In the genomic region with DNA sequence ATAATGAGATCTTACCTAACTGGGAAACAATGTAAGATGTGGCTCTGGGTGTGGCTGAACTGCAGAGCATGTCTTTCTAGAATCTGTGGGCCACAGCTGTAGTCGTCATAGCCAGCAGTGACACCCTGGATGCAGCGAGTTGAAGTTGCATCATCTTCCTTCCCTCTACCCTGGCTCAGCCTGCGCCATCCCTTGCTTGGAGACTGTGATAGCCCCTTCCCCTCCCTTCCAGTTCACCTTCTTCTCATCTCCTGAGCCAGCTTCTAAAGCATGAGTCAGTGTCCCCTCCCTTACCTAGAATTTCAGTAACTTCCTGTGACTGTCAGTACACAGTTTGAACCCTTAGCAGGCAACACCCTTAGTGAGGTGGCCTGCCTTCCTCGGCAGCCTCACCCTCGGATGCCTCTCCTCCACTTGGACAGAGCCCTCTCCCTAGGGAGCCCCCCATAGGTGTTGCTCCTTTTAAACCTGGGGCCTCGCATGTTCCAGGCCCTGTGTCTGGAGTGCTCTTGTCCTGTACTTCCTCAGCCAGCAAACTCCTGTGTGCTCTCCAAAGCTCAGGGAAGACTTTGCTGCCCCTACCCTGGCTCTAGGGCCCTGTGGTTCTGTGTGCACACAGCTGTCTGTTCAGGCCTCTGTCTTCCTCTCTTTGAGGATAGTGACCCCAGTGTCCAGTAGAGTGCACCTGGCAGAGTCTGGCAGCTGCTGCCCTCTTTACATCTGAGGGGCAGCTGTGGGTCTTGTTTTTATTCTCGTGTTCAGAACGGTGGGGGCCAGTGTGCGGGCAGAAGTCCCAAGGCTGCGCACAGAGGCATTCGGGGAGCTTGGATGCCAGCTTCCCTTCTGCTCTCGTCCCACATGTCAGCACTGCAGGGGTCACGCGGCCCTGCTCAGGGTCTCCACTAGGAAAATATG, we compare ENCODE assay signal across 8 cellular contexts. TPM values are rescaled to one million over a fixed set of nuclear protein-coding genes. Genes with fewer than 3 reads are reported as not detected.
DNase-seq lines count a peak whose midpoint lies in the region; ATAC-seq and TF ChIP-seq lines count a peak whose summit lies in the region.
"Had no signal": no experiment of that assay in that cellular context is flagged by ENCODE, and none has a peak within 500 bp of the region (broad histone marks: within the 10 kb centered on the region; RNA-seq: fewer than 3 reads in every experiment).

No MANE protein-coding gene starts in this region.

- no peak overlapping the region for H3K9ac ChIP-seq in DND-41 (ENCODE audit: low read depth, low read length)

- no peak for TF ChIP-seq POLR2A in NB4 (IDR thresholded peaks at IDR 0.05; ENCODE audit: extremely low read depth, insufficient read length)

- TF ChIP-seq CTCF in DND-41 (IDR thresholded peaks at IDR 0.05; ENCODE audit: borderline replicate concordance, extremely low read depth, low read length, poor library complexity, severe bottlenecking) (no peak), NB4 (IDR thresholded peaks at IDR 0.05; ENCODE audit: low read depth, low read length) (no peak), neutrophil (IDR thresholded peaks at IDR 0.05) (no peak), foreskin fibroblast (IDR thresholded peaks at IDR 0.05; ENCODE audit: low read depth, low read length) (no peak)

- H3K4me3 ChIP-seq in DND-41 (ENCODE audit: low read depth in 1 of 2, low read length in 2 of 2) = no peak overlapping the region
- H3K4me3 ChIP-seq in NB4 (ENCODE audit: low read depth, low read length) = no peak overlapping the region
- H3K4me3 ChIP-seq in neutrophil (ENCODE audit: low read depth in 1 of 2, low read length in 1 of 2) = peak overlapping the region in 1 of 2 experiments; percentile 20
- no peak overlapping the region for H3K4me3 ChIP-seq in foreskin fibroblast (ENCODE audit: low read depth in 1 of 2, low read length in 2 of 2)
- H3K4me3 ChIP-seq: ovary had no signal

- H4K20me1 ChIP-seq in DND-41 (ENCODE audit: insufficient read depth, low read length) = peaks cover 6% of the 10 kb centered on the region; the same call in 1 of the 2 replicates

- H3K36me3 ChIP-seq in DND-41 (ENCODE audit: insufficient read depth, low read length) (peaks cover 74% of the 10 kb centered on the region), neutrophil (peaks cover 93% of the 10 kb centered on the region)
- H3K36me3 ChIP-seq: ovary had no signal

- H3K27me3 ChIP-seq in DND-41 (ENCODE audit: insufficient read depth, low read length, poor library complexity) = no peaks in the 10 kb centered on the region
- H3K27me3 ChIP-seq in neutrophil = no peaks in the 10 kb centered on the region
- H3K27me3 ChIP-seq: ovary had no signal

- no peaks in the 10 kb centered on the region for H3K79me2 ChIP-seq in DND-41 (ENCODE audit: insufficient read depth, low read length)

- H3K4me1 ChIP-seq in DND-41 (ENCODE audit: insufficient read depth, low read length) (no peaks in the 10 kb centered on the region), neutrophil (ENCODE audit: control insufficient read depth in 1 of 2, insufficient read depth in 1 of 2, low read depth in 1 of 2, low read length in 1 of 2) (peaks cover 22 to 25% of the 10 kb centered on the region in 2 experiments)

- ATAC-seq in DND-41 (ENCODE audit: insufficient read depth, low read depth) (peak; percentile 42; the same call in 1 of the 3 replicates), HG03196 (IDR thresholded peaks at IDR 0.05; ENCODE audit: unreplicated experiment) (no peak), Right ventricle myocardium superior (ENCODE audit: poor library complexity) (no peak)

- intact Hi-C loops in Right ventricle myocardium superior (cut with DNase I) = no loop called here

- H3K27ac ChIP-seq in DND-41 (ENCODE audit: low read length) (no peak overlapping the region), angular gyrus (ENCODE audit: low read depth, low read length) (peak overlapping the region; percentile 23), neutrophil (peak overlapping the region; percentile 76)
- H3K27ac ChIP-seq: ovary had no signal

- DNase-seq in DND-41 = no peak
- DNase-seq in NB4 (ENCODE audit: low read depth) = peak; percentile 64
- DNase-seq in foreskin fibroblast = no peak
- DNase-seq in Right ventricle myocardium superior = no peak
- DNase-seq: ovary had no signal

- no peak overlapping the region for H2AFZ ChIP-seq in DND-41 (ENCODE audit: low read depth, low read length)

- H3K9me3 ChIP-seq in DND-41 (ENCODE audit: insufficient read depth, low read length, severe bottlenecking) (no peaks in the 10 kb centered on the region), neutrophil (no peaks in the 10 kb centered on the region)
- H3K9me3 ChIP-seq: ovary had no signal

- H3K4me2 ChIP-seq in DND-41 (ENCODE audit: insufficient read depth, low read length) = no peak overlapping the region

RNA-seq across cellular contexts. Expression of gene TADA2B, which starts 43.7 kb away (rescaled TPM):
- 35.5 TPM for total RNA-seq in Right ventricle myocardium superior
